In genomic region chr19:49633273-49633672, GRCh38 we compare ENCODE assay signal across 7 cellular contexts. TPM values are rescaled to one million over a fixed set of nuclear protein-coding genes. Genes with fewer than 3 reads are reported as not detected.
A peak's percentile ranks its signal among the peaks of the same experiment; 100 is the strongest.
DNase-seq lines count a peak whose midpoint lies in the region; ATAC-seq, FAIRE-seq and TF ChIP-seq lines count a peak whose summit lies in the region.
"Not testable (repeated sequence)": the region's sequence is repeated elsewhere in the genome, so short reads cannot be mapped to it uniquely, and the experiment has no call there.

No MANE protein-coding gene starts in this region.

- H2BK5ac ChIP-seq in IMR-90 (ENCODE audit: low read depth, low read length, poor library complexity, severe bottlenecking) = not testable (repeated sequence)

- WGBS in IMR-90 (ENCODE audit: extremely low coverage in 2 of 2, insufficient read length in 1 of 2), 2 experiments = 95% methylated on average over 6 of the region's 9 CpGs; no CpG with 5 or more reads in 1 of the 2 experiments

- not testable (repeated sequence) for H3K23ac ChIP-seq in IMR-90 (ENCODE audit: low read depth, low read length)

- H3K27ac ChIP-seq in IMR-90 (ENCODE audit: insufficient read depth, low read length); keratinocyte (ENCODE audit: control insufficient read depth, insufficient read depth, low read length): not testable (repeated sequence)

- H2AK9ac ChIP-seq in IMR-90 (replicated peaks; ENCODE audit: low read depth, low read length, poor library complexity) = peak overlapping the region; percentile 3

- dilution Hi-C loops in IMR-90 (cut with HindIII; ENCODE audit: low sequenced_read_pairs, unreplicated experiment); keratinocyte (cut with MboI; ENCODE audit: extremely low pct_ligation_motif_present, low sequenced_read_pairs): not testable (repeated sequence)

- not testable (repeated sequence) for BruUV-seq in IMR-90 (replicated peaks; lab: Mats Ljungman, UMichigan)

- TF ChIP-seq POLR2A in IMR-90 (IDR thresholded peaks at IDR 0.05; ENCODE audit: low read depth, low read length) = not testable (repeated sequence)

- not testable (repeated sequence) for H3K9me1 ChIP-seq in IMR-90 (ENCODE audit: insufficient read depth, low read length); keratinocyte (ENCODE audit: control insufficient read depth, extremely low read depth, insufficient read depth, low read length)

- H3K79me1 ChIP-seq in IMR-90 (ENCODE audit: low read depth in 1 of 2, low read length in 2 of 2) = peaks cover 3 to 40% of the 10 kb centered on the region in 2 experiments; a peak in 2 of 4 replicates

- H3K18ac ChIP-seq in IMR-90 (ENCODE audit: low read depth, low read length) = not testable (repeated sequence)

- H3K27ac Mint-ChIP-seq in neural crest cell (ENCODE audit: unreplicated experiment) = not testable (repeated sequence)
- peak overlapping the region; percentile 43 for H3K27ac Mint-ChIP-seq in type B pancreatic cell

- not testable (repeated sequence) for TF ChIP-seq CTCF in IMR-90 (conservative IDR thresholded peaks at IDR 0.05; ENCODE audit: low read depth, low read length); choroid plexus epithelial cell (conservative IDR thresholded peaks at IDR 0.05; ENCODE audit: low read depth, low read length); keratinocyte (optimal IDR thresholded peaks at IDR 0.05 in 1 of 3, IDR thresholded peaks at IDR 0.05 in 1 of 3, conservative IDR thresholded peaks at IDR 0.05 in 1 of 3; ENCODE audit: extremely low read depth in 1 of 3, insufficient read depth in 2 of 3, low read length in 3 of 3); neural crest cell (conservative IDR thresholded peaks at IDR 0.05); type B pancreatic cell (conservative IDR thresholded peaks at IDR 0.05)

- ATAC-seq in IMR-90 (ENCODE audit: low read depth) = not testable (repeated sequence)

- not testable (repeated sequence) for H2AK5ac ChIP-seq in IMR-90 (ENCODE audit: low read depth, low read length)

- peak; percentile 70 for FAIRE-seq in keratinocyte (lab: Jason Lieb, UNC)

- H2BK15ac ChIP-seq in IMR-90 (ENCODE audit: low read depth, low read length) = not testable (repeated sequence)

- CTCF ChIA-PET in IMR-90 (lab: Yijun Ruan, JAX) = not testable (repeated sequence)

- H3K79me2 ChIP-seq in keratinocyte (ENCODE audit: control insufficient read depth, insufficient read depth, low read length) = peaks cover 12% of the 10 kb centered on the region

- not testable (repeated sequence) for H4K20me1 ChIP-seq in IMR-90 (ENCODE audit: insufficient read depth, low read length); keratinocyte (ENCODE audit: control insufficient read depth, extremely low read depth, insufficient read depth, low read length)

- peaks cover 17% of the 10 kb centered on the region for H3K36me3 ChIP-seq in IMR-90 (ENCODE audit: control insufficient read depth, insufficient read depth, low read length)
- H3K36me3 ChIP-seq in keratinocyte (ENCODE audit: control insufficient read depth in 2 of 2, extremely low read depth in 1 of 2, insufficient read depth in 2 of 2, low read length in 2 of 2) = peaks cover 14% of the 10 kb centered on the region in 2 experiments

- not testable (repeated sequence) for H3K36me3 Mint-ChIP-seq in neural crest cell (ENCODE audit: low read depth); type B pancreatic cell

- intact Hi-C loops in IMR-90 (cut with micrococcal nuclease) = not testable (repeated sequence)

- not testable (repeated sequence) for H2BK20ac ChIP-seq in IMR-90 (ENCODE audit: low read depth, low read length)

- H4K91ac ChIP-seq in IMR-90 (ENCODE audit: insufficient read depth, low read depth, low read length) = not testable (repeated sequence)

- H3K27me3 Mint-ChIP-seq in neural crest cell (ENCODE audit: low read depth) = peaks cover 34% of the 10 kb centered on the region
- H3K27me3 Mint-ChIP-seq in type B pancreatic cell = not testable (repeated sequence)

- not testable (repeated sequence) for H3K14ac ChIP-seq in IMR-90 (replicated peaks; ENCODE audit: low read depth, low read length)

- POLR2A ChIA-PET in IMR-90 (lab: Charles Lee; ENCODE audit: unreplicated experiment) = not testable (repeated sequence)

- in situ Hi-C loops in IMR-90 (cut with MboI; ENCODE audit: low sequenced_read_pairs) = not testable (repeated sequence)

- H3K9ac ChIP-seq in IMR-90 (ENCODE audit: low read depth, low read length); keratinocyte (ENCODE audit: control insufficient read depth, extremely low read depth, insufficient read depth, low read length): not testable (repeated sequence)

- H3K4me1 ChIP-seq in IMR-90 (ENCODE audit: control insufficient read depth, insufficient read depth, low read length); keratinocyte (ENCODE audit: control insufficient read depth, extremely low read depth, insufficient read depth, low read length): not testable (repeated sequence)

- H3K27me3 ChIP-seq in IMR-90 (ENCODE audit: control insufficient read depth, insufficient read depth, low read length); keratinocyte (ENCODE audit: control insufficient read depth, extremely low read depth, insufficient read depth, low read length): not testable (repeated sequence)

- H3K9me3 ChIP-seq in IMR-90 (ENCODE audit: control insufficient read depth, insufficient read depth, low read length); keratinocyte (ENCODE audit: control insufficient read depth, low read depth, low read length): not testable (repeated sequence)

- DNase-seq in EH (ENCODE audit: low read depth) (peak; percentile 39), amniotic epithelial cell (ENCODE audit: low read depth) (peak; percentile 57), choroid plexus epithelial cell (ENCODE audit: low read depth) (peak; percentile 58)
- not testable (repeated sequence) for DNase-seq in IMR-90; keratinocyte (ENCODE audit: low read depth, low spot score); neural crest cell (ENCODE audit: low read depth, low spot score); type B pancreatic cell (ENCODE audit: extremely low spot score, unreplicated experiment)

- not testable (repeated sequence) for TF ChIP-seq RAD21 in IMR-90 (IDR thresholded peaks at IDR 0.05; ENCODE audit: low read length)

- H2BK120ac ChIP-seq in IMR-90 (ENCODE audit: low read depth, low read length) = not testable (repeated sequence)

- not testable (repeated sequence) for H3K9me3 Mint-ChIP-seq in neural crest cell, type B pancreatic cell

- peaks cover 29% of the 10 kb centered on the region for H3K4me1 Mint-ChIP-seq in neural crest cell
- H3K4me1 Mint-ChIP-seq in type B pancreatic cell (ENCODE audit: unreplicated experiment) = peaks cover 23% of the 10 kb centered on the region

- H3K4ac ChIP-seq in IMR-90 (ENCODE audit: low read depth, low read length) = not testable (repeated sequence)

- H2AFZ ChIP-seq in IMR-90 (replicated peaks; ENCODE audit: low read length, poor library complexity); keratinocyte (ENCODE audit: control insufficient read depth, low read length): not testable (repeated sequence)

- not testable (repeated sequence) for H3K4me2 ChIP-seq in IMR-90 (ENCODE audit: low read depth, low read length); keratinocyte (ENCODE audit: control insufficient read depth, extremely low read depth, insufficient read depth, low read depth, low read length)

- H4K5ac ChIP-seq in IMR-90 (ENCODE audit: low read depth, low read length) = not testable (repeated sequence)

- H3K4me3 Mint-ChIP-seq in neural crest cell = peak overlapping the region; percentile 15
- not testable (repeated sequence) for H3K4me3 Mint-ChIP-seq in type B pancreatic cell

- not testable (repeated sequence) for H3K4me3 ChIP-seq in IMR-90 (ENCODE audit: insufficient read depth, low read depth, low read length); choroid plexus epithelial cell (ENCODE audit: low read depth, low read length); keratinocyte (ENCODE audit: control insufficient read depth in 2 of 3, extremely low read depth in 1 of 3, insufficient read depth in 2 of 3, low read depth in 1 of 3, low read length in 3 of 3)

- H3K56ac ChIP-seq in IMR-90 (ENCODE audit: extremely low read depth, insufficient read depth, low read length) = not testable (repeated sequence)

- H4K8ac ChIP-seq in IMR-90 (ENCODE audit: low read depth in 2 of 2, low read length in 2 of 2) = not testable (repeated sequence)

RNA-seq across cellular contexts. Expression of gene RRAS, which starts 6.7 kb away (rescaled TPM):
- total RNA-seq in IMR-90 (2012; rRNA removed) (50.2 and 50.5 TPM in 2 replicates), neural crest cell (1.2 and 2.3 TPM in 2 replicates), type B pancreatic cell (ENCODE audit: low replicate concordance) (10.6 and 16.0 TPM in 2 replicates)
- polyA plus RNA-seq in IMR-90 (2012; rRNA removed) (241 and 267 TPM in 2 replicates), keratinocyte (98.1 to 184 TPM (median 154 TPM) in 3 replicates)
- polyA plus RNA-seq in IMR-90 (2012; cell fraction: cytosol; rRNA removed) = 277 and 456 TPM in 2 replicates
- 108 and 251 TPM in 2 replicates for polyA plus RNA-seq in IMR-90 (2012; cell fraction: nucleus; rRNA removed; ENCODE audit: low replicate concordance)
- 25.4 TPM for polyA plus RNA-seq in keratinocyte (2011; ENCODE audit: low read depth)
- 133 and 285 TPM in 2 replicates for polyA plus RNA-seq in keratinocyte (2011; cell fraction: cytosol; rRNA removed)
- 68.6 and 95.3 TPM in 2 replicates for polyA plus RNA-seq in keratinocyte (2011; cell fraction: nucleus; rRNA removed)
- polyA plus RNA-seq in keratinocyte (2012; ENCODE audit: low replicate concordance) = 135 and 186 TPM in 2 replicates
- 51.3 to 172 TPM (median 95.8 TPM) in 3 replicates for polyA minus RNA-seq in keratinocyte
- polyA minus RNA-seq in keratinocyte (2011; cell fraction: cytosol; rRNA and poly(A)+ RNA removed) = 143 TPM
- polyA minus RNA-seq in keratinocyte (2011; cell fraction: nucleus; rRNA and poly(A)+ RNA removed) = 29.2 and 30.2 TPM in 2 replicates

RNA-seq across cellular contexts. Expression of gene SCAF1, which starts 8.7 kb away (rescaled TPM):
- 2.2 and 3.1 TPM in 2 replicates for total RNA-seq in IMR-90 (2012; rRNA removed)
- 14.6 and 14.8 TPM in 2 replicates for polyA plus RNA-seq in IMR-90 (2012; rRNA removed)
- polyA plus RNA-seq in IMR-90 (2012; cell fraction: cytosol; rRNA removed) = 22.4 and 28.7 TPM in 2 replicates
- 29.5 and 60.4 TPM in 2 replicates for polyA plus RNA-seq in IMR-90 (2012; cell fraction: nucleus; rRNA removed; ENCODE audit: low replicate concordance)
- 3.4 to 20.9 TPM (median 5.8 TPM) in 3 replicates for polyA plus RNA-seq in keratinocyte
- 8.1 TPM for polyA plus RNA-seq in keratinocyte (2011; ENCODE audit: low read depth)
- polyA plus RNA-seq in keratinocyte (2011; cell fraction: cytosol; rRNA removed) = 4.5 and 13.0 TPM in 2 replicates
- 17.6 and 26.5 TPM in 2 replicates for polyA plus RNA-seq in keratinocyte (2011; cell fraction: nucleus; rRNA removed)
- polyA plus RNA-seq in keratinocyte (2012; ENCODE audit: low replicate concordance) = 25.0 and 48.7 TPM in 2 replicates
- 4.9 to 27.9 TPM (median 6.3 TPM) in 3 replicates for polyA minus RNA-seq in keratinocyte
- 19.8 TPM for polyA minus RNA-seq in keratinocyte (2011; cell fraction: cytosol; rRNA and poly(A)+ RNA removed)
- polyA minus RNA-seq in keratinocyte (2011; cell fraction: nucleus; rRNA and poly(A)+ RNA removed) = 11.6 and 17.6 TPM in 2 replicates
- total RNA-seq in neural crest cell = 89.6 and 91.9 TPM in 2 replicates
- total RNA-seq in type B pancreatic cell (ENCODE audit: low replicate concordance) = 75.0 and 78.1 TPM in 2 replicates

RNA-seq across cellular contexts. Expression of gene IRF3, which starts 32.4 kb away (rescaled TPM):
- total RNA-seq in IMR-90 (2012; rRNA removed) (37.2 and 39.6 TPM in 2 replicates), neural crest cell (70.0 and 76.0 TPM in 2 replicates), type B pancreatic cell (ENCODE audit: low replicate concordance) (81.4 and 86.6 TPM in 2 replicates)
- polyA plus RNA-seq in IMR-90 (2012; rRNA removed) (65.2 and 95.9 TPM in 2 replicates), keratinocyte (50.4 to 67.5 TPM (median 57.7 TPM) in 3 replicates)
- polyA plus RNA-seq in IMR-90 (2012; cell fraction: cytosol; rRNA removed) = 71.6 and 102 TPM in 2 replicates
- polyA plus RNA-seq in IMR-90 (2012; cell fraction: nucleus; rRNA removed; ENCODE audit: low replicate concordance) = 178 and 291 TPM in 2 replicates
- 24.7 TPM for polyA plus RNA-seq in keratinocyte (2011; ENCODE audit: low read depth)
- 35.2 and 52.0 TPM in 2 replicates for polyA plus RNA-seq in keratinocyte (2011; cell fraction: cytosol; rRNA removed)
- polyA plus RNA-seq in keratinocyte (2011; cell fraction: nucleus; rRNA removed) = 138 and 175 TPM in 2 replicates
- polyA plus RNA-seq in keratinocyte (2012; ENCODE audit: low replicate concordance) = 69.0 and 102 TPM in 2 replicates
- polyA minus RNA-seq in keratinocyte = 35.3 to 109 TPM (median 44.3 TPM) in 3 replicates
- 76.5 TPM for polyA minus RNA-seq in keratinocyte (2011; cell fraction: cytosol; rRNA and poly(A)+ RNA removed)
- 36.6 and 42.7 TPM in 2 replicates for polyA minus RNA-seq in keratinocyte (2011; cell fraction: nucleus; rRNA and poly(A)+ RNA removed)

RNA-seq across cellular contexts. Expression of gene BCL2L12, which starts 32.5 kb away (rescaled TPM):
- total RNA-seq in IMR-90 (2012; rRNA removed) (3.9 and 4.7 TPM in 2 replicates), neural crest cell (92.4 and 99.5 TPM in 2 replicates), type B pancreatic cell (ENCODE audit: low replicate concordance) (40.8 and 49.2 TPM in 2 replicates)
- polyA plus RNA-seq in IMR-90 (2012; rRNA removed) (32.6 and 51.4 TPM in 2 replicates), keratinocyte (11.8 to 14.8 TPM (median 14.0 TPM) in 3 replicates)
- polyA plus RNA-seq in IMR-90 (2012; cell fraction: cytosol; rRNA removed) = 33.4 and 50.7 TPM in 2 replicates
- 15.0 and 40.8 TPM in 2 replicates for polyA plus RNA-seq in IMR-90 (2012; cell fraction: nucleus; rRNA removed; ENCODE audit: low replicate concordance)
- 5.7 TPM for polyA plus RNA-seq in keratinocyte (2011; ENCODE audit: low read depth)
- polyA plus RNA-seq in keratinocyte (2011; cell fraction: cytosol; rRNA removed) = 8.3 and 18.8 TPM in 2 replicates
- polyA plus RNA-seq in keratinocyte (2011; cell fraction: nucleus; rRNA removed) = 7.1 and 10.2 TPM in 2 replicates
- polyA plus RNA-seq in keratinocyte (2012; ENCODE audit: low replicate concordance) = 13.1 and 32.0 TPM in 2 replicates
- 4.2 to 19.2 TPM (median 6.9 TPM) in 3 replicates for polyA minus RNA-seq in keratinocyte
- polyA minus RNA-seq in keratinocyte (2011; cell fraction: cytosol; rRNA and poly(A)+ RNA removed) = 13.2 TPM
- 3.3 and 6.4 TPM in 2 replicates for polyA minus RNA-seq in keratinocyte (2011; cell fraction: nucleus; rRNA and poly(A)+ RNA removed)

RNA-seq across cellular contexts. Expression of gene PRR12, which starts 42.3 kb away (rescaled TPM):
- 0.28 and 0.36 TPM in 2 replicates for total RNA-seq in IMR-90 (2012; rRNA removed)
- polyA plus RNA-seq in IMR-90 (2012; rRNA removed) = 4.0 and 4.1 TPM in 2 replicates
- 3.8 and 3.9 TPM in 2 replicates for polyA plus RNA-seq in IMR-90 (2012; cell fraction: cytosol; rRNA removed)
- polyA plus RNA-seq in IMR-90 (2012; cell fraction: nucleus; rRNA removed; ENCODE audit: low replicate concordance) = 5.8 and 9.9 TPM in 2 replicates
- polyA plus RNA-seq in keratinocyte = 0.35 to 1.1 TPM (median 0.42 TPM) in 3 replicates
- 3.8 TPM for polyA plus RNA-seq in keratinocyte (2011; ENCODE audit: low read depth)
- polyA plus RNA-seq in keratinocyte (2011; cell fraction: cytosol; rRNA removed) = 0.40 and 1.4 TPM in 2 replicates
- polyA plus RNA-seq in keratinocyte (2011; cell fraction: nucleus; rRNA removed) = 4.6 and 7.6 TPM in 2 replicates
- polyA plus RNA-seq in keratinocyte (2012; ENCODE audit: low replicate concordance) = 4.7 and 10.2 TPM in 2 replicates
- 0.86 to 6.1 TPM (median 0.99 TPM) in 3 replicates for polyA minus RNA-seq in keratinocyte
- polyA minus RNA-seq in keratinocyte (2011; cell fraction: cytosol; rRNA and poly(A)+ RNA removed) = 3.8 TPM
- polyA minus RNA-seq in keratinocyte (2011; cell fraction: nucleus; rRNA and poly(A)+ RNA removed) = 5.1 and 5.4 TPM in 2 replicates
- total RNA-seq in neural crest cell = 51.7 and 53.7 TPM in 2 replicates
- 32.0 and 40.0 TPM in 2 replicates for total RNA-seq in type B pancreatic cell (ENCODE audit: low replicate concordance)

Comparison
In these comparisons a context has a peak if more than half of its experiments do, and no peak if none do; other contexts are left out.
1. RNA of gene SCAF1, which starts 8.7 kb away (total RNA-seq): 89.6 to 91.9 TPM in neural crest cell and 75.0 to 78.1 TPM in type B pancreatic cell; 2.2 to 3.1 TPM in IMR-90; every median in the first group is over 10 times any median in the second.